ENCODE assay signal across 20 cellular contexts in the genomic region with DNA sequence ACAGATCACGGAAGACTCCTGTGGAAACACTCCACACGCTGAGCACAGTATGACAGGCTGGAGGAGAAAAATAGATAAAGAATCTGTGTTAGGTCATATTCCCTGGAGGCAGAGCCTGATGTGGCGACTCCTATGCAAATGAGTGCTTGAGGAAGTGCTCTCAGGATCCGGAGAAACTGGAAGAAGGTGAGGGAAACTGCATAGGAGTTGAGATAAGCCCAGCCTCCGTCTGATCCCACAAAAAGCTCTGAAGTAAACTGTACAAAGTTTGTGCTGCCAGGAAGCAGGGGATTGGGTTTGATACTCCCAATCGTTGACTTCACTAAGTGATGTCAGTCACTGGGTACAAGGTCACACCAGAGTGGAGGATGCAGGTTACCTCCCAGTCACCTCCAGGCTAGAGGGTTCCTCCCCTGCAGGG. TPM values are rescaled to one million over a fixed set of nuclear protein-coding genes. Genes with fewer than 3 reads are reported as not detected.
DNase-seq lines count a peak whose midpoint lies in the region; ATAC-seq, FAIRE-seq and TF ChIP-seq lines count a peak whose summit lies in the region.
"Had no signal": no experiment of that assay in that cellular context is flagged by ENCODE, and none has a peak within 500 bp of the region (broad histone marks: within the 10 kb centered on the region; RNA-seq: fewer than 3 reads in every experiment).

No MANE protein-coding gene starts in this region.

- H3F3A ChIP-seq in DOHH2 (ENCODE audit: control insufficient read depth, insufficient read depth) = peaks cover 66% of the 10 kb centered on the region

- no peaks in the 10 kb centered on the region for H4K20me1 ChIP-seq in DOHH2 (ENCODE audit: control insufficient read depth, insufficient read depth, low read depth, low read length)

- peaks cover 90% of the 10 kb centered on the region for H3K79me2 ChIP-seq in DOHH2 (ENCODE audit: control insufficient read depth, low read length)

- H3K36me3 Mint-ChIP-seq in activated CD8-positive, alpha-beta T cell treated with anti-CD3 and anti-CD28 coated beads, Interleukin-2, amount 10 ng/mL, durations not matched to agents 7 days and 5 days (ENCODE audit: low read depth) = no peaks in the 10 kb centered on the region

- H3K4me1 Mint-ChIP-seq in activated CD8-positive, alpha-beta T cell treated with anti-CD3 and anti-CD28 coated beads, Interleukin-2, amount 10 ng/mL, durations not matched to agents 7 days and 5 days (ENCODE audit: low read depth) = no peaks in the 10 kb centered on the region

- H3K27me3 Mint-ChIP-seq in activated CD8-positive, alpha-beta T cell treated with anti-CD3 and anti-CD28 coated beads, Interleukin-2, amount 10 ng/mL, durations not matched to agents 7 days and 5 days (ENCODE audit: low read depth) = peaks cover 12% of the 10 kb centered on the region

- H3K4me1 ChIP-seq in DOHH2 (ENCODE audit: control insufficient read depth, low read length) = peaks cover 97% of the 10 kb centered on the region
- H3K4me1 ChIP-seq in small intestine (ENCODE audit: control insufficient read depth in 2 of 2, insufficient read depth in 1 of 2, low read depth in 1 of 2, low read length in 1 of 2) = peaks cover 0 to 5% of the 10 kb centered on the region in 2 donors
- H3K4me1 ChIP-seq in SJCRH30 = no peaks in the 10 kb centered on the region
- H3K4me1 ChIP-seq: psoas muscle had no signal

- H3K4me2 ChIP-seq in DOHH2 (ENCODE audit: low read length) = peak overlapping the region; percentile 100

- H3K27ac ChIP-seq in DOHH2 (ENCODE audit: low read depth, low read length) = peak overlapping the region; percentile 98
- H3K27ac ChIP-seq in epithelial cell of prostate = peak overlapping the region; percentile 50
- H3K27ac ChIP-seq in small intestine (ENCODE audit: low read depth in 1 of 2, low read length in 1 of 2) = peak overlapping the region in 1 of 2 donors; percentile 19
- H3K27ac ChIP-seq in SJCRH30 = no peak overlapping the region
- H3K27ac ChIP-seq: coronary artery had no signal

- 12 to 47% (median 30%) methylated on average over 6 of the region's 6 CpGs for WGBS in small intestine, 3 donors

- no peak for FAIRE-seq in small intestine (lab: Jason Lieb, UNC)
- FAIRE-seq: astrocyte, endothelial cell of umbilical vein, GM18507 had no signal

- no peaks in the 10 kb centered on the region for H3K9me2 ChIP-seq in DOHH2 (replicated peaks; ENCODE audit: control insufficient read depth, low read length)

- no peak for ATAC-seq in activated CD8-positive, alpha-beta T cell treated with anti-CD3 and anti-CD28 coated beads, Interleukin-2, amount 10 ng/mL, durations not matched to agents 7 days and 5 days
- ATAC-seq: activated CD4-positive, CD25-positive, alpha-beta regulatory T cell treated with anti-CD3 and anti-CD28 coated beads, Interleukin-2, amount 50 U/mL, for 24 hours; psoas muscle had no signal

- DNase-seq in OCI-M1 (lab: John Stamatoyannopoulos, UW) (peak; percentile 23), epithelial cell of prostate (ENCODE audit: low read depth, low spot score) (no peak), small intestine (peak; percentile 70), KG1 (lab: John Stamatoyannopoulos, UW) (no peak), DMS153 treated with DMSO at 0.1 percent for 48 hours (lab: John Stamatoyannopoulos, UW; ENCODE audit: unreplicated experiment) (no peak), SJCRH30 (no peak)
- DNase-seq in activated CD8-positive, alpha-beta T cell treated with anti-CD3 and anti-CD28 coated beads, Interleukin-2, amount 10 ng/mL, durations not matched to agents 7 days and 5 days = no peak
- DNase-seq: activated gamma-delta T cell treated with Interleukin-2 at 50 U/mL for 16 hours; NCI-H2081 treated with DMSO at 0.1 percent for 48 hours; psoas muscle; stimulated activated CD4-positive, alpha-beta T cell treated with anti-CD3 and anti-CD28 coated beads, Interleukin-15, amount 100 ng/mL, for 24 hours had no signal

- H3K4me3 ChIP-seq in DOHH2 (ENCODE audit: low read length) (peak overlapping the region; percentile 87), small intestine (ENCODE audit: low read depth in 1 of 2, low read length in 2 of 2) (no peak overlapping the region), SJCRH30 (no peak overlapping the region)
- H3K4me3 ChIP-seq: coronary artery, lung, psoas muscle had no signal

- no peak overlapping the region for H3K27ac Mint-ChIP-seq in activated CD8-positive, alpha-beta T cell treated with anti-CD3 and anti-CD28 coated beads, Interleukin-2, amount 10 ng/mL, durations not matched to agents 7 days and 5 days
- H3K27ac Mint-ChIP-seq: T-helper 1 cell treated with Interleukin-12 subunit alpha and Interleukin-12 subunit beta and Interleukin-4 antibody, amounts not matched to agents 30 μg/mL and 1 μg/mL, for 36 hours had no signal

- H3K4me3 Mint-ChIP-seq in activated CD8-positive, alpha-beta T cell treated with anti-CD3 and anti-CD28 coated beads, Interleukin-2, amount 10 ng/mL, durations not matched to agents 7 days and 5 days = no peak overlapping the region
- H3K4me3 Mint-ChIP-seq: nephron; T-helper 1 cell treated with Interleukin-12 subunit alpha and Interleukin-12 subunit beta and Interleukin-4 antibody, amounts not matched to agents 30 μg/mL and 1 μg/mL, for 36 hours had no signal

- no peaks in the 10 kb centered on the region for H3K9me3 Mint-ChIP-seq in activated CD8-positive, alpha-beta T cell treated with anti-CD3 and anti-CD28 coated beads, Interleukin-2, amount 10 ng/mL, durations not matched to agents 7 days and 5 days (ENCODE audit: insufficient read depth)
- H3K9me3 Mint-ChIP-seq: T-helper 1 cell treated with Interleukin-12 subunit alpha and Interleukin-12 subunit beta and Interleukin-4 antibody, amounts not matched to agents 30 μg/mL and 1 μg/mL, for 36 hours had no signal

- H3K9me3 ChIP-seq in DOHH2 (ENCODE audit: control insufficient read depth, insufficient read depth, low read length) (peaks cover 4% of the 10 kb centered on the region; the same call in 1 of the 2 replicates), small intestine (ENCODE audit: control insufficient read depth, low read depth) (no peaks in the 10 kb centered on the region), SJCRH30 (replicated peaks) (no peaks in the 10 kb centered on the region)
- H3K9me3 ChIP-seq: psoas muscle had no signal

- H3K27me3 ChIP-seq in DOHH2 (ENCODE audit: control insufficient read depth, low read length) (no peaks in the 10 kb centered on the region), small intestine (ENCODE audit: control insufficient read depth in 2 of 2, insufficient read depth in 2 of 2, low read length in 2 of 2) (no peaks in the 10 kb centered on the region), SJCRH30 (no peaks in the 10 kb centered on the region)

- H3K36me3 ChIP-seq in DOHH2 (ENCODE audit: control insufficient read depth, low read length) (peaks cover 43% of the 10 kb centered on the region), small intestine (ENCODE audit: control insufficient read depth in 2 of 2, insufficient read depth in 2 of 2, low read length in 2 of 2) (no peaks in the 10 kb centered on the region), SJCRH30 (no peaks in the 10 kb centered on the region)

- CTCF ChIA-PET in activated CD8-positive, alpha-beta T cell treated with anti-CD3 and anti-CD28 coated beads, Interleukin-2, amount 10 ng/mL, durations not matched to agents 7 days and 5 days (lab: Charles Lee) = no interaction called here

- TF ChIP-seq CTCF in DOHH2 (IDR thresholded peaks at IDR 0.05; ENCODE audit: low read depth, low read length, poor library complexity, severe bottlenecking) = no peak

- POLR2A ChIA-PET in activated CD8-positive, alpha-beta T cell treated with anti-CD3 and anti-CD28 coated beads, Interleukin-2, amount 10 ng/mL, durations not matched to agents 7 days and 5 days (lab: Charles Lee) = no interaction called here

RNA-seq across cellular contexts. Expression of a gene that starts 33.4 kb away (rescaled TPM):
- polyA plus RNA-seq in small intestine = 1 to 10 TPM; 1.4 to 4.5 (median 3.1) TPM
- under 1 TPM; 0.05 to 0.53 TPM for total RNA-seq in activated CD8-positive, alpha-beta T cell treated with anti-CD3 and anti-CD28 coated beads, Interleukin-2, amount 10 ng/mL, durations not matched to agents 7 days and 5 days
- total RNA-seq in SJCRH30 (2014; rRNA removed; shearing (Covaris generic)) = 1.5 and 2.0 TPM in 2 replicates

RNA-seq across cellular contexts. Expression of a gene that starts 33.9 kb away (rescaled TPM):
- under 1 TPM in 2 of 3 donors, not detected in 1; 0.27 to 0.31 TPM for polyA plus RNA-seq in small intestine
- not detected for total RNA-seq in activated CD8-positive, alpha-beta T cell treated with anti-CD3 and anti-CD28 coated beads, Interleukin-2, amount 10 ng/mL, durations not matched to agents 7 days and 5 days
- total RNA-seq in SJCRH30 (2014; rRNA removed; shearing (Covaris generic)) = 0.06 TPM in 1 of 2 replicates, not detected in the other
- total RNA-seq: psoas muscle had no signal

Comparison
In these comparisons a context has a peak if more than half of its experiments do, and no peak if none do; other contexts are left out.
1. DNase-seq: peak in OCI-M1 (single experiment) and small intestine (single experiment); none in epithelial cell of prostate (single experiment), KG1 (single experiment), activated CD8-positive, alpha-beta T cell treated with anti-CD3 and anti-CD28 coated beads, Interleukin-2, amount 10 ng/mL, durations not matched to agents 7 days and 5 days (single experiment), DMS153 treated with DMSO at 0.1 percent for 48 hours (single experiment) and SJCRH30 (0 of 2).